17 cellular contexts compared by ENCODE assay signal in the genomic region with DNA sequence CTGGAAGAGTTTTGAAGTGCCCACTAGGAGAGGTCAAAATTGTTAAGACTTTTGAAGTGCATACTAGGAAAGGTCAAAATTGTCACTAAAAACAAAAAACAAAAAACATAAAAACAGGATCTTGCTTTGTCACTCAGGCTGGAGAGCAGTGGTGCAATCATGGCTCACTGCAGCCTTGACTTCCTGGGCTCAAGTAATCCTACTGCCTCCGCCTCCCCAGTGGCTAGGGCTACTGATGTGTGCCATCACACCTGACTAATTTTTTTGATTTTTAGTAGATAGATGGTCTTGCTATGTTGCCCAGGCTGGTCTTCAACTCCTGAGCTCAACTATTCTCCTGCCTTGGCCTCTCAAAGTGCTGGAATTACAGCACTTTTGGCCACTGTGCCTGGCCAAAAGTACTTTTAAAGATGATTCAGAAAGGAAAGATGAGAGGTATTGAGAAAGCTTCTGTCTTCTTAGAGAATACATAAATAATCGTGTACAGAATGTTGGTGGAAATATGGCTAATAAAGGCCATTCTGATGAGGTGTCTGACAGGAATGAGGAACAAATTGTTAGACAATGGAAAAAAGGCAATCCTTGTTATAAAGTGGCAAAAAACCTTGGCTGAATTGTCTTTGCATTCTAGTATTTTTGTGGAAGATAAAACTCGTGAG. TPM values are rescaled to one million over a fixed set of nuclear protein-coding genes. Genes with fewer than 3 reads are reported as not detected.
DNase-seq lines count a peak whose midpoint lies in the region.
"Had no signal": no experiment of that assay in that cellular context is flagged by ENCODE, and none has a peak within 500 bp of the region (broad histone marks: within the 10 kb centered on the region; RNA-seq: fewer than 3 reads in every experiment).

No MANE protein-coding gene starts in this region.

- H3K9me3 ChIP-seq in MG63, result no peaks in the 10 kb centered on the region
- H3K9me3 ChIP-seq: suprapubic skin had no signal

- peaks cover 10% of the 10 kb centered on the region for H3K9me3 Mint-ChIP-seq in activated CD4-positive, alpha-beta memory T cell treated with anti-CD3 and anti-CD28 coated beads for 36 hours

- H3K4me3 Mint-ChIP-seq in activated CD4-positive, alpha-beta memory T cell treated with anti-CD3 and anti-CD28 coated beads for 36 hours, result no peak overlapping the region
- H3K4me3 Mint-ChIP-seq: activated naive CD8-positive, alpha-beta T cell; H9; IgD-negative memory B cell; neural progenitor cell had no signal

- no peak overlapping the region for H3K27ac Mint-ChIP-seq in activated CD4-positive, alpha-beta memory T cell treated with anti-CD3 and anti-CD28 coated beads for 36 hours
- H3K27ac Mint-ChIP-seq: activated naive CD8-positive, alpha-beta T cell; H9; IgD-negative memory B cell; neural progenitor cell had no signal

- DNase-seq in AG20443 (ENCODE audit: low spot score) (peak; percentile 53), MG63 (peak; percentile 39), dedifferentiated amniotic fluid mesenchymal stem cell (ENCODE audit: extremely low spot score) (peak; percentile 45), myocyte (ENCODE audit: low read depth) (peak; percentile 7), KBM-7 (no peak)
- DNase-seq in activated CD4-positive, alpha-beta memory T cell treated with anti-CD3 and anti-CD28 coated beads for 36 hours, result no peak
- no peak for DNase-seq in activated CD4-positive, alpha-beta T cell treated with anti-CD3 and anti-CD28 coated beads for 4 hours
- DNase-seq in activated naive CD4-positive, alpha-beta T cell treated with Interleukin-2 at 50 U/mL for 16 hours, result no peak
- DNase-seq: H9, islet precursor cell, NCI-H1092, NCI-H748 treated with DMSO at 0.1 percent for 48 hours, right cardiac atrium had no signal

- H3K27me3 ChIP-seq in MG63, result no peaks in the 10 kb centered on the region
- H3K27me3 ChIP-seq: suprapubic skin had no signal

- H3K4me3 ChIP-seq in MG63, result no peak overlapping the region
- H3K4me3 ChIP-seq: neural progenitor cell, suprapubic skin had no signal

- H3K36me3 Mint-ChIP-seq in activated CD4-positive, alpha-beta memory T cell treated with anti-CD3 and anti-CD28 coated beads for 36 hours, result peaks cover 16% of the 10 kb centered on the region

- no peaks in the 10 kb centered on the region for H3K4me1 Mint-ChIP-seq in activated CD4-positive, alpha-beta memory T cell treated with anti-CD3 and anti-CD28 coated beads for 36 hours (ENCODE audit: low read depth)
- H3K4me1 Mint-ChIP-seq: IgD-negative memory B cell had no signal

- H3K36me3 ChIP-seq in MG63, result no peaks in the 10 kb centered on the region
- H3K36me3 ChIP-seq: neural progenitor cell, suprapubic skin had no signal

- intact Hi-C loops in activated CD4-positive, alpha-beta memory T cell treated with anti-CD3 and anti-CD28 coated beads for 36 hours (cut with micrococcal nuclease), result no loop called here

- POLR2A ChIA-PET in activated CD4-positive, alpha-beta memory T cell treated with anti-CD3 and anti-CD28 coated beads for 36 hours (lab: Charles Lee), result no interaction called here

- H3K27me3 Mint-ChIP-seq in activated CD4-positive, alpha-beta memory T cell treated with anti-CD3 and anti-CD28 coated beads for 36 hours, result no peaks in the 10 kb centered on the region
- H3K27me3 Mint-ChIP-seq: activated naive CD8-positive, alpha-beta T cell; IgD-negative memory B cell had no signal

- CTCF ChIA-PET in activated CD4-positive, alpha-beta memory T cell treated with anti-CD3 and anti-CD28 coated beads for 36 hours (lab: Charles Lee), result no interaction called here

- in situ Hi-C loops in KBM-7 (cut with MboI; ENCODE audit: low pct_unique_long_range_greater_than_20kb, low sequenced_read_pairs), result no loop called here

RNA-seq across cellular contexts. Expression of a gene that starts 43.3 kb away (rescaled TPM):
- 20.2 and 38.3 TPM in 2 replicates for total RNA-seq in MG63 (2014; rRNA removed; shearing (Covaris generic); ENCODE audit: low replicate concordance)
- total RNA-seq in myocyte, result 24.3 and 29.4 TPM in 2 replicates
- polyA plus RNA-seq in myocyte (2012), result 21.2 TPM
- 10 to 100 TPM; 20.2 to 23.2 TPM for total RNA-seq in activated CD4-positive, alpha-beta memory T cell treated with anti-CD3 and anti-CD28 coated beads for 36 hours

Comparison
In these comparisons a context has a peak if more than half of its experiments do, and no peak if none do; other contexts are left out.
1. DNase-seq: peak in AG20443 (single experiment), MG63 (single experiment), dedifferentiated amniotic fluid mesenchymal stem cell (single experiment) and myocyte (single experiment); none in activated CD4-positive, alpha-beta memory T cell treated with anti-CD3 and anti-CD28 coated beads for 36 hours (single experiment), KBM-7 (single experiment), activated CD4-positive, alpha-beta T cell treated with anti-CD3 and anti-CD28 coated beads for 4 hours (0 of 2) and activated naive CD4-positive, alpha-beta T cell treated with Interleukin-2 at 50 U/mL for 16 hours (single experiment).